ENCODE assay signal across 3 cellular contexts in the genomic region with DNA sequence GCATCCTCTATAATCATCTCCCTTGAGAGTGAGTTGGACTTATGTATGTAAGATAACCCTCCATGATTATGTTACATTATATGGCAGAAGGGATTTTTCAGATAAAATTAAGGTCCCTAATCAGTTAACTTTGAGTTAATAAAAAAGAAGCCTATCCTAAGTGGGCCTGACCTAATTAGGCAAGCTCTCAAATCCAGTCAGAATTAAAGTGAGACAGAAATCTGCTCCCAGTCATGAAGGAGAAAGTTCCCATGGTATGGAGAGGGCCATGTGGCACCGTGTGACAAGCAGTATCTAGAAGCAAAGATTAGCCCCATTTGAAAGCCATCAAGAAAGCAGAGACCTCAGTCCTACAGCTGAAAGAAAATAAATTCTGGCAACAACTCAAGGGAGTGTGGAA.
"Had no signal": no experiment of that assay in that cellular context is flagged by ENCODE, and none has a peak within 500 bp of the region (broad histone marks: within the 10 kb centered on the region; RNA-seq: fewer than 3 reads in every experiment).

No MANE protein-coding gene starts in this region.

- DNase-seq: GDM1, GF-D8 had no signal

- H3K4me3 ChIP-seq: GM12878 had no signal

- ATAC-seq: GM12878 had no signal
